Comparison of ENCODE assay signal across 8 cellular contexts in genomic region chr5:149960272-149961185, GRCh38. TPM values are rescaled to one million over a fixed set of nuclear protein-coding genes. Genes with fewer than 3 reads are reported as not detected.
A peak's percentile ranks its signal among the peaks of the same experiment; 100 is the strongest.
DNase-seq lines count a peak whose midpoint lies in the region; ATAC-seq and TF ChIP-seq lines count a peak whose summit lies in the region.

Gene SLC26A2 (plus strand): TSS chr5:149960758. CDS start chr5:149977653, 16,895 bp downstream.

- no peaks in the 10 kb centered on the region for H3K9me3 Mint-ChIP-seq in nephron
- H3K9me3 Mint-ChIP-seq in stimulated activated naive CD8-positive, alpha-beta T cell treated with anti-CD3 and anti-CD28 coated beads, Interleukin-15, Interleukin-2, amounts not matched to agents 100 ng/mL and 50 ng/mL, for 24 hours, result no peaks in the 10 kb centered on the region

- no peaks in the 10 kb centered on the region for H3K9me3 ChIP-seq in RWPE2 (ENCODE audit: severe bottlenecking)

- peaks cover 31% of the 10 kb centered on the region for H3K4me1 Mint-ChIP-seq in nephron
- H3K4me1 Mint-ChIP-seq in stimulated activated naive CD8-positive, alpha-beta T cell treated with anti-CD3 and anti-CD28 coated beads, Interleukin-15, Interleukin-2, amounts not matched to agents 100 ng/mL and 50 ng/mL, for 24 hours (ENCODE audit: low read depth), result peaks cover 31% of the 10 kb centered on the region

- H3K4me3 ChIP-seq in RWPE2 (ENCODE audit: severe bottlenecking), result peak within 1 kb of the TSS; percentile 59
- H3K4me3 ChIP-seq in fibroblast of pulmonary artery (replicated peaks; ENCODE audit: low read depth, low read length), result peak within 1 kb of the TSS; percentile 78

- no peaks in the 10 kb centered on the region for H3K27me3 ChIP-seq in RWPE2 (ENCODE audit: insufficient read depth, poor library complexity, severe bottlenecking)

- H3K27me3 Mint-ChIP-seq in nephron (ENCODE audit: low read depth), result no peaks in the 10 kb centered on the region
- no peaks in the 10 kb centered on the region for H3K27me3 Mint-ChIP-seq in stimulated activated naive CD8-positive, alpha-beta T cell treated with anti-CD3 and anti-CD28 coated beads, Interleukin-15, Interleukin-2, amounts not matched to agents 100 ng/mL and 50 ng/mL, for 24 hours

- peak; percentile 98 for DNase-seq in EL
- DNase-seq in H4 (ENCODE audit: low spot score), result peak; percentile 97
- DNase-seq in LoVo (ENCODE audit: low spot score), result peak; percentile 100
- peak; percentile 99 for DNase-seq in RWPE2 (ENCODE audit: low spot score)
- peak; percentile 90 for DNase-seq in activated effector memory CD4-positive, alpha-beta T cell treated with Interleukin-2 at 50 U/mL for 16 hours
- DNase-seq in fibroblast of pulmonary artery (ENCODE audit: low read depth), result peak; percentile 98

- H3K36me3 Mint-ChIP-seq in nephron (ENCODE audit: low read depth), result no peaks in the 10 kb centered on the region
- peaks cover 4% of the 10 kb centered on the region for H3K36me3 Mint-ChIP-seq in stimulated activated naive CD8-positive, alpha-beta T cell treated with anti-CD3 and anti-CD28 coated beads, Interleukin-15, Interleukin-2, amounts not matched to agents 100 ng/mL and 50 ng/mL, for 24 hours (ENCODE audit: low read depth)

- peak within 1 kb of the TSS; percentile 87 to 90 (median 90) for H3K4me3 Mint-ChIP-seq in nephron
- peak within 1 kb of the TSS; percentile 88 for H3K4me3 Mint-ChIP-seq in stimulated activated naive CD8-positive, alpha-beta T cell treated with anti-CD3 and anti-CD28 coated beads, Interleukin-15, Interleukin-2, amounts not matched to agents 100 ng/mL and 50 ng/mL, for 24 hours

- peaks cover 15% of the 10 kb centered on the region for H3K4me1 ChIP-seq in RWPE2 (ENCODE audit: insufficient read depth, poor library complexity, severe bottlenecking)

- no peaks in the 10 kb centered on the region for H3K36me3 ChIP-seq in RWPE2 (ENCODE audit: low read depth)

- peak within 1 kb of the TSS; percentile 97 to 100 (median 99) for H3K27ac Mint-ChIP-seq in nephron
- H3K27ac Mint-ChIP-seq in stimulated activated naive CD8-positive, alpha-beta T cell treated with anti-CD3 and anti-CD28 coated beads, Interleukin-15, Interleukin-2, amounts not matched to agents 100 ng/mL and 50 ng/mL, for 24 hours, result peak within 1 kb of the TSS; percentile 91

- ATAC-seq in RWPE2 (ENCODE audit: low read depth), result peak; percentile 96

- peak within 1 kb of the TSS; percentile 79 for H3K27ac ChIP-seq in RWPE2 (ENCODE audit: poor library complexity, severe bottlenecking)

- no peak for TF ChIP-seq CTCF in RWPE2 (IDR thresholded peaks at IDR 0.05; ENCODE audit: poor library complexity, severe bottlenecking)
- TF ChIP-seq CTCF in fibroblast of pulmonary artery (IDR thresholded peaks at IDR 0.05; ENCODE audit: low read length, missing control alignments), result no peak
- no peak for TF ChIP-seq CTCF in nephron (IDR thresholded peaks at IDR 0.05; ENCODE audit: unreplicated experiment in 3 of 3)

RNA-seq across cellular contexts. Expression of gene SLC26A2, which starts in this region (rescaled TPM):
- total RNA-seq in H4 (2014; rRNA removed; shearing (Covaris generic)), result 7.1 and 9.6 TPM in 2 replicates

Comparison
In these comparisons a context has a peak if more than half of its experiments do, and no peak if none do; other contexts are left out.
1. Peak in every context shown above with its lines: DNase-seq, ATAC-seq, H3K4me3 ChIP-seq and H3K27ac ChIP-seq.